ENCODE assay signal across 2 cellular contexts in the genomic region with DNA sequence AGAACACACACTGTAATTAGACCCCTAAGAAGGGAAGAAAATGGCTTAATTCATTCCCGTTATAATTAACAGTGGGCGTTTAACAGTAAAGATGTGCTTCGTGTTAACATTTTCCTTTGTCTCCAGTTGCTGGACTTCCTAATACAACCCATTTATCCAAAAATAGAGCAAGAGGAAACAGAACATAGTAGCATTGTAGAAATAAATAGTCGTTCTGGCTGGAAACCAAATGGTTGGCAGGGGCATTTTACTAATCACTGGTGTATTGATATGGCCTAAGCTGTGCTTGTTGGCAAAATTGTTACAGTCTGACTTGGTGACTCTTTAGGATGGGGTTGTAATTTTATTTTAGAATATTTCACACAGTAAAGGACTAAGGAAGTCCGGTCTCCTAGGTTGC.
A peak's percentile ranks its signal among the peaks of the same experiment; 100 is the strongest.
TF ChIP-seq lines count a peak whose summit lies in the region.

No MANE protein-coding gene starts in this region.

TF ChIP-seq in HepG2, 621 proteins besides CTCF, POLR2A, EP300 and RAD21 (continued from another document):
- TF ChIP-seq CBX2 (IDR thresholded peaks at IDR 0.05; ENCODE audit: low read depth, low read length) (0 out of 2 replicates have a peak, but pooled peaks have one; percentile 15), CBX2 (CRISPR knock-in tag; IDR thresholded peaks at IDR 0.05; ENCODE audit: low read depth) (no peak)
TF ChIP-seq in HepG2: peak in this region for 1.

TF ChIP-seq in endothelial cell of umbilical vein, 7 proteins besides CTCF, POLR2A, EP300 and RAD21:
- TF ChIP-seq GATA2 (IDR thresholded peaks at IDR 0.05; ENCODE audit: insufficient read depth, insufficient read length, low read depth, low read length) (no peak), POLR2AphosphoS5 (IDR thresholded peaks at IDR 0.05; ENCODE audit: insufficient read depth, low read depth, low read length) (no peak), JUN (IDR thresholded peaks at IDR 0.05; ENCODE audit: borderline replicate concordance, insufficient read depth, insufficient read length, low read depth) (no peak), EZH2 (IDR thresholded peaks at IDR 0.05; ENCODE audit: borderline replicate concordance, low read depth, low read length, severe bottlenecking) (no peak), MYC (IDR thresholded peaks at IDR 0.05; ENCODE audit: low read depth, low read length) (no peak), FOS (IDR thresholded peaks at IDR 0.05; ENCODE audit: borderline replicate concordance, insufficient read depth, low read length) (no peak)
- TF ChIP-seq, protein P1, sequence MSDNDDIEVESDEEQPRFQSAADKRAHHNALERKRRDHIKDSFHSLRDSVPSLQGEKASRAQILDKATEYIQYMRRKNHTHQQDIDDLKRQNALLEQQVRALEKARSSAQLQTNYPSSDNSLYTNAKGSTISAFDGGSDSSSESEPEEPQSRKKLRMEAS (IDR thresholded peaks at IDR 0.05; ENCODE audit: insufficient read depth, insufficient read length), result no peak
